In the genomic region with DNA sequence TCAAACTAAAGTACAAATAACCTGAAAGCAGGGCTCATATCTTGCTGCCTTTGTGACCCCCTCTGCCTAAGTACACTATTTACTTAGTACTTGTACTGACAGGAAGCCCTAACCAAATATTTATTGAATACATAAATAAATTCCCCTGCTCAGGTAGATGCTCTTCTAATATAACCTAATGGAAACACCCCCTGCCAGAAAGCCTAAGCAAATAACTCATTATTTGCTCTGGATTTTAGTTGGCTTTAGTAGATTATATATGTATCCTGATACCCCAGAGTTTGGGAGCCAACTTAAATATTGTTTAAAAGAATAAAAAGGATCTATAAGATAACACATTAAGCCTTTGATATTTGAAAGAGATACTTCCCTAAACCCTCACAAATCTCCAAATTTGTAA, we compare ENCODE assay signal across 22 cellular contexts.
"Had no signal": no experiment of that assay in that cellular context is flagged by ENCODE, and none has a peak within 500 bp of the region (broad histone marks: within the 10 kb centered on the region; RNA-seq: fewer than 3 reads in every experiment).

No MANE protein-coding gene starts in this region.

- ATAC-seq: activated T-cell treated with anti-CD3 and anti-CD28 coated beads, Interleukin-2, amount 50 U/mL, for 4 hours; Panc1; Right ventricle myocardium inferior; T-cell had no signal

- H3K4me3 ChIP-seq: colonic mucosa, SK-N-MC had no signal

- H3K4me1 ChIP-seq: colonic mucosa had no signal

- DNase-seq: activated B cell treated with CpG ODN at 0.5 μM for 24 hours; activated CD4-positive, alpha-beta T cell treated with anti-CD3 and anti-CD28 coated beads for 1 hour; activated CD4-positive, alpha-beta T cell treated with anti-CD3 and anti-CD28 coated beads, Interleukin-2, amount 10 ng/mL, durations not matched to agents 24 days and 14 days; activated CD4-positive, alpha-beta T cell treated with anti-CD3 and anti-CD28 coated beads, Interleukin-2, amount 50 U/mL, for 48 hours; activated CD8-positive, alpha-beta memory T cell treated with anti-CD3 and anti-CD28 coated beads for 24 hours; activated gamma-delta T cell; activated naive CD4-positive, alpha-beta T cell treated with anti-CD3 and anti-CD28 coated beads, Interleukin-2, amount 10 ng/mL, durations not matched to agents 7 days and 5 days; activated naive CD8-positive, alpha-beta T cell treated with anti-CD3 and anti-CD28 coated beads for 36 hours; activated T-cell treated with anti-CD3 and anti-CD28 coated beads, Interleukin-2, amount 50 U/mL, for 4 hours; colonic mucosa; MM.1S; NCI-H1105 treated with DMSO at 0.1 percent for 48 hours; NCI-H1436 treated with DMSO at 0.1 percent for 48 hours; NCI-H1930; OCI-M1; RPMI8226; T-cell; T-helper 2 cell; T1000 had no signal

- H3K9me3 ChIP-seq: colonic mucosa had no signal

- H3K36me3 ChIP-seq: colonic mucosa had no signal

- H3K27ac ChIP-seq: colonic mucosa, SK-N-MC had no signal
